ENCODE assay signal across 2 cellular contexts in the genomic region with DNA sequence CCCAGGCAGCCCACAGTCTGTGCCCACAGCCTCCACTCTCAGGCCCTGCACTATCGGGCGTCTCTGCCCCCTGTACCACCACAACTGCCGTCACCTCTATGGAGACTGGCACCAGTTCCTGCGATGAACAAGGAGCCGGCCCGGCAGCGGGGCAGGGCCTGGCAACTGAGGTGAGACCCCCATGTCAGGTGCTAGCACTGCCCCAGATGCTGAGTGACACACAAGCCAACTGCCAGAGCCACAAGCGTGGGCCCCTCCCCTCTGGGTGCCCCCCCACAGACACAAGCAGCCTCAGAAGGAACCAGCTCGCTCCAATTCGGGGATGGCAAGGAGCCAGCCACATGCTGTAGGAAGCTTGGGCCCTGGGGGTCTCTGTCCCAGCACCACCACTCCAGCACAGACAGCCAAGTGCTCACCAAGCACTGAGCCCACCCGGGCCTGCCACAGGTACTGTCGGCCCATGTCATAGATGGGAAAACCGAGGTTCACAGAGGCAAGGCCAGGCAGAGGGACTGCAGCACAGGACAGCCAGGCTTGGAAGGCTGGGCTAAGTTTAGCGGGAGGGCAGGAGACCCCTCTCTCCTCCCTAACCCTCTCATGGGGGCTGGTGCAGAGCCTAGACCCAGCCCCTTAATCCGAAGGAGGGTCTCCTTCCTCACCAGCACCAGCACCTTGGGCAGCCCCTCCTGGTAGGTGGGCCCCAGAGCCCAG.
TF ChIP-seq lines count a peak whose summit lies in the region.

No MANE protein-coding gene starts in this region.

TF ChIP-seq in HepG2, 621 proteins besides CTCF, POLR2A, EP300 and RAD21:
- TF ChIP-seq, protein P1, sequence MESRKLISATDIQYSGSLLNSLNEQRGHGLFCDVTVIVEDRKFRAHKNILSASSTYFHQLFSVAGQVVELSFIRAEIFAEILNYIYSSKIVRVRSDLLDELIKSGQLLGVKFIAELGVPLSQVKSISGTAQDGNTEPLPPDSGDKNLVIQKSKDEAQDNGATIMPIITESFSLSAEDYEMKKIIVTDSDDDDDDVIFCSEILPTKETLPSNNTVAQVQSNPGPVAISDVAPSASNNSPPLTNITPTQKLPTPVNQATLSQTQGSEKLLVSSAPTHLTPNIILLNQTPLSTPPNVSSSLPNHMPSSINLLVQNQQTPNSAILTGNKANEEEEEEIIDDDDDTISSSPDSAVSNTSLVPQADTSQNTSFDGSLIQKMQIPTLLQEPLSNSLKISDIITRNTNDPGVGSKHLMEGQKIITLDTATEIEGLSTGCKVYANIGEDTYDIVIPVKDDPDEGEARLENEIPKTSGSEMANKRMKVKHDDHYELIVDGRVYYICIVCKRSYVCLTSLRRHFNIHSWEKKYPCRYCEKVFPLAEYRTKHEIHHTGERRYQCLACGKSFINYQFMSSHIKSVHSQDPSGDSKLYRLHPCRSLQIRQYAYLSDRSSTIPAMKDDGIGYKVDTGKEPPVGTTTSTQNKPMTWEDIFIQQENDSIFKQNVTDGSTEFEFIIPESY (CRISPR knock-in tag; IDR thresholded peaks at IDR 0.05) = peak; percentile 59
- TF ChIP-seq NKX3-1 (CRISPR knock-in tag; IDR thresholded peaks at IDR 0.05) = no peak
- no peak for TF ChIP-seq ZNF335 (CRISPR knock-in tag; IDR thresholded peaks at IDR 0.05)
- 0 out of 2 replicates have a peak, but pooled peaks have one; percentile 30 for TF ChIP-seq HNRNPL (IDR thresholded peaks at IDR 0.05; ENCODE audit: low read depth, low read length)
- TF ChIP-seq, protein P2, sequence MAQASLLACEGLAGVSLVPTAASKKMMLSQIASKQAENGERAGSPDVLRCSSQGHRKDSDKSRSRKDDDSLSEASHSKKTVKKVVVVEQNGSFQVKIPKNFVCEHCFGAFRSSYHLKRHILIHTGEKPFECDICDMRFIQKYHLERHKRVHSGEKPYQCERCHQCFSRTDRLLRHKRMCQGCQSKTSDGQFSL (CRISPR knock-in tag; IDR thresholded peaks at IDR 0.05) = peak; percentile 54; the same call in 1 of the 2 replicates
- peak; percentile 96 for TF ChIP-seq ZNF629 (CRISPR knock-in tag; conservative IDR thresholded peaks at IDR 0.05)
- TF ChIP-seq ADNP (CRISPR knock-in tag; IDR thresholded peaks at IDR 0.05) = peak; percentile 43; the same call in 1 of the 2 replicates
- TF ChIP-seq ZMYM3 (CRISPR knock-in tag; IDR thresholded peaks at IDR 0.05) = peak; percentile 43; the same call in 1 of the 2 replicates
- TF ChIP-seq BRD4 (CRISPR knock-in tag; IDR thresholded peaks at IDR 0.05) = no peak
- TF ChIP-seq, protein P3, sequence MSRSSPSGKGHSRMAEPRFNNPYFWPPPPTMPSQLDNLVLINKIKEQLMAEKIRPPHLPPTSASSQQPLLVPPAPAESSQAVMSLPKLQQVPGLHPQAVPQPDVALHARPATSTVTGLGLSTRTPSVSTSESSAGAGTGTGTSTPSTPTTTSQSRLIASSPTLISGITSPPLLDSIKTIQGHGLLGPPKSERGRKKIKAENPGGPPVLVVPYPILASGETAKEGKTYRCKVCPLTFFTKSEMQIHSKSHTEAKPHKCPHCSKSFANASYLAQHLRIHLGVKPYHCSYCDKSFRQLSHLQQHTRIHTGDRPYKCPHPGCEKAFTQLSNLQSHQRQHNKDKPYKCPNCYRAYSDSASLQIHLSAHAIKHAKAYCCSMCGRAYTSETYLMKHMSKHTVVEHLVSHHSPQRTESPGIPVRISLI (CRISPR knock-in tag; IDR thresholded peaks at IDR 0.05; ENCODE audit: borderline replicate concordance) = 0 out of 2 replicates have a peak, but pooled peaks have one; percentile 6
- TF ChIP-seq, protein P4, sequence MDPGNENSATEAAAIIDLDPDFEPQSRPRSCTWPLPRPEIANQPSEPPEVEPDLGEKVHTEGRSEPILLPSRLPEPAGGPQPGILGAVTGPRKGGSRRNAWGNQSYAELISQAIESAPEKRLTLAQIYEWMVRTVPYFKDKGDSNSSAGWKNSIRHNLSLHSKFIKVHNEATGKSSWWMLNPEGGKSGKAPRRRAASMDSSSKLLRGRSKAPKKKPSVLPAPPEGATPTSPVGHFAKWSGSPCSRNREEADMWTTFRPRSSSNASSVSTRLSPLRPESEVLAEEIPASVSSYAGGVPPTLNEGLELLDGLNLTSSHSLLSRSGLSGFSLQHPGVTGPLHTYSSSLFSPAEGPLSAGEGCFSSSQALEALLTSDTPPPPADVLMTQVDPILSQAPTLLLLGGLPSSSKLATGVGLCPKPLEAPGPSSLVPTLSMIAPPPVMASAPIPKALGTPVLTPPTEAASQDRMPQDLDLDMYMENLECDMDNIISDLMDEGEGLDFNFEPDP (CRISPR knock-in tag; conservative IDR thresholded peaks at IDR 0.05) = peak; percentile 78; the same call in 1 of the 2 replicates
- TF ChIP-seq JUND (CRISPR knock-in tag; IDR thresholded peaks at IDR 0.05) = no peak

TF ChIP-seq in H1, 55 proteins besides CTCF, POLR2A, EP300 and RAD21:
- TF ChIP-seq SIN3A (conservative IDR thresholded peaks at IDR 0.05 in 1 of 2, IDR thresholded peaks at IDR 0.05 in 1 of 2; ENCODE audit: low read depth in 1 of 2, low read length in 2 of 2) (no peak), SUZ12 (IDR thresholded peaks at IDR 0.05; ENCODE audit: low read length) (no peak), KDM5A (IDR thresholded peaks at IDR 0.05; ENCODE audit: low read length) (no peak), RBBP5 (IDR thresholded peaks at IDR 0.05; ENCODE audit: borderline replicate concordance, low read depth, low read length) (no peak), RNF2 (IDR thresholded peaks at IDR 0.05; ENCODE audit: borderline replicate concordance, low read depth, low read length, missing control alignments, poor library complexity, severe bottlenecking) (no peak), NANOG (IDR thresholded peaks at IDR 0.05; ENCODE audit: insufficient read depth, low read depth, low read length, poor library complexity, severe bottlenecking) (no peak), ZNF274 (IDR thresholded peaks at IDR 0.05; ENCODE audit: borderline replicate concordance, extremely low read depth, low read length) (no peak), CTBP2 (IDR thresholded peaks at IDR 0.05; ENCODE audit: borderline replicate concordance, insufficient read depth, insufficient read length, low read length) (no peak), SAP30 (IDR thresholded peaks at IDR 0.05; ENCODE audit: insufficient read depth, insufficient replicate concordance, low read length) (no peak)
- TF ChIP-seq, protein P5, sequence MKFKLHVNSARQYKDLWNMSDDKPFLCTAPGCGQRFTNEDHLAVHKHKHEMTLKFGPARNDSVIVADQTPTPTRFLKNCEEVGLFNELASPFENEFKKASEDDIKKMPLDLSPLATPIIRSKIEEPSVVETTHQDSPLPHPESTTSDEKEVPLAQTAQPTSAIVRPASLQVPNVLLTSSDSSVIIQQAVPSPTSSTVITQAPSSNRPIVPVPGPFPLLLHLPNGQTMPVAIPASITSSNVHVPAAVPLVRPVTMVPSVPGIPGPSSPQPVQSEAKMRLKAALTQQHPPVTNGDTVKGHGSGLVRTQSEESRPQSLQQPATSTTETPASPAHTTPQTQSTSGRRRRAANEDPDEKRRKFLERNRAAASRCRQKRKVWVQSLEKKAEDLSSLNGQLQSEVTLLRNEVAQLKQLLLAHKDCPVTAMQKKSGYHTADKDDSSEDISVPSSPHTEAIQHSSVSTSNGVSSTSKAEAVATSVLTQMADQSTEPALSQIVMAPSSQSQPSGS (IDR thresholded peaks at IDR 0.05; ENCODE audit: low read length) = no peak
